ENCODE assay signal across 12 cellular contexts in the genomic region with DNA sequence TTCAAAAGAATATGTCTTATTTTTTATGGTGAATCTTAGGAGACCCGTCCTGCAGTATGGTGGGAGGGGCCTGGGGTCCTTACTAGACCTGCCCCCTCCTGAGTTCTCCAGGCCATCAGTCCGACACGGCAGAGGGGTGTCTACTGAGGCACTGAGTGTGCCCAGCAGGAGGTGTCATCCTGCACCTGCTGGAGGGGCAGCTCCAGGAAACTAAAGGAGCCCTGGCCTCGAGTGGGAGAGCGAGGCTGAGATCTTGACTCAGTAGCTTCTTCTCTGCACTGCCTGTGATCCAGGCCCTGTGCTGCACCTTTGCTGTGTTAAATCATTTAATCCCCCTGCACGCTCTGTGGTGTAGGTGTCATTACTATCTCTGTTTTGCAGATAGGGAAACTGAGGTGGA.
"Had no signal": no experiment of that assay in that cellular context is flagged by ENCODE, and none has a peak within 500 bp of the region (broad histone marks: within the 10 kb centered on the region; RNA-seq: fewer than 3 reads in every experiment).

No MANE protein-coding gene starts in this region.

- ATAC-seq: foreskin keratinocyte, natural killer cell, pancreas, right cardiac atrium had no signal

- H3K9me3 ChIP-seq: colonic mucosa, pancreas, suprapubic skin, thyroid gland had no signal

- DNase-seq: dermis blood vessel endothelial cell; foreskin keratinocyte; natural killer cell; nucleus accumbens; pancreas; right cardiac atrium; stimulated activated CD4-positive, alpha-beta T cell treated with anti-CD3 and anti-CD28 coated beads, Interleukin-2, amount 100 ng/mL, for 48 hours; stimulated activated naive CD4-positive, alpha-beta T cell treated with Interleukin-2 at 50 U/mL for 16 hours; thyroid gland had no signal

- H3K4me1 ChIP-seq: colonic mucosa, foreskin keratinocyte, pancreas, suprapubic skin, thyroid gland had no signal

- H3K27me3 ChIP-seq: colonic mucosa had no signal

- H3K4me3 ChIP-seq: colonic mucosa, pancreas, smooth muscle cell, suprapubic skin, thyroid gland had no signal

- H3K27ac ChIP-seq: colonic mucosa, foreskin keratinocyte, pancreas, suprapubic skin, thyroid gland had no signal

- H3K36me3 ChIP-seq: colonic mucosa, pancreas, suprapubic skin, thyroid gland had no signal
